Comparison of ENCODE assay signal across 16 cellular contexts in genomic region chr13:29162638-29163037, GRCh38.
DNase-seq lines count a peak whose midpoint lies in the region; ATAC-seq, FAIRE-seq and TF ChIP-seq lines count a peak whose summit lies in the region.
"Had no signal": no experiment of that assay in that cellular context is flagged by ENCODE, and none has a peak within 500 bp of the region (broad histone marks: within the 10 kb centered on the region; RNA-seq: fewer than 3 reads in every experiment).

No MANE protein-coding gene starts in this region.

- peaks cover 8% of the 10 kb centered on the region for H3K27me3 ChIP-seq in BE2C
- H3K27me3 ChIP-seq in astrocyte (ENCODE audit: insufficient read depth, low read length): no peaks in the 10 kb centered on the region
- H3K27me3 ChIP-seq in mesendoderm (ENCODE audit: insufficient read depth, low read length, poor library complexity): no peaks in the 10 kb centered on the region
- no peaks in the 10 kb centered on the region for H3K27me3 ChIP-seq in suprapubic skin
- H3K27me3 ChIP-seq: BLaER1, uterus had no signal

- H2AK5ac ChIP-seq in mesendoderm (ENCODE audit: low read length): no peak overlapping the region

- H4K8ac ChIP-seq in mesendoderm (ENCODE audit: low read depth, low read length): no peak overlapping the region

- H2BK5ac ChIP-seq in mesendoderm (ENCODE audit: low read length): no peak overlapping the region

- H3K27ac ChIP-seq in astrocyte (ENCODE audit: low read depth, low read length) (no peak overlapping the region), mesendoderm (ENCODE audit: low read depth, low read length) (no peak overlapping the region), suprapubic skin (no peak overlapping the region)
- H3K27ac ChIP-seq: BLaER1, uterus had no signal

- no peak for TF ChIP-seq CTCF in BE2C (IDR thresholded peaks at IDR 0.05; ENCODE audit: low read depth, low read length)
- no peak for TF ChIP-seq CTCF in astrocyte (IDR thresholded peaks at IDR 0.05; ENCODE audit: insufficient read depth, low read depth, low read length)
- TF ChIP-seq CTCF in suprapubic skin (IDR thresholded peaks at IDR 0.05): no peak
- TF ChIP-seq CTCF in GM20000 (IDR thresholded peaks at IDR 0.05; ENCODE audit: extremely low read depth, missing control alignments): no peak

- no peak overlapping the region for H2BK15ac ChIP-seq in mesendoderm (replicated peaks; ENCODE audit: low read depth)

- H3K18ac ChIP-seq in mesendoderm (ENCODE audit: low read length): no peak overlapping the region

- no peaks in the 10 kb centered on the region for H3K79me1 ChIP-seq in mesendoderm (ENCODE audit: low read length)

- no peaks in the 10 kb centered on the region for H4K20me1 ChIP-seq in astrocyte (ENCODE audit: insufficient read depth, low read length)
- H4K20me1 ChIP-seq: BLaER1 had no signal

- H3K4ac ChIP-seq in mesendoderm (ENCODE audit: low read depth, low read length): no peak overlapping the region

- no peaks in the 10 kb centered on the region for H3K9me3 ChIP-seq in BE2C
- H3K9me3 ChIP-seq in astrocyte (ENCODE audit: insufficient read depth, low read depth, low read length): no peaks in the 10 kb centered on the region
- H3K9me3 ChIP-seq in suprapubic skin: no peaks in the 10 kb centered on the region
- H3K9me3 ChIP-seq: BLaER1, uterus had no signal

- H2BK120ac ChIP-seq in mesendoderm (ENCODE audit: low read depth, low read length): no peak overlapping the region

- no peaks in the 10 kb centered on the region for H3K9me3 Mint-ChIP-seq in astrocyte (ENCODE audit: unreplicated experiment)
- H3K9me3 Mint-ChIP-seq: activated CD4-positive, alpha-beta memory T cell treated with anti-CD3 and anti-CD28 coated beads, Interleukin-2, amount 10 ng/mL, durations not matched to agents 7 days and 5 days had no signal

- H3K36me3 ChIP-seq in BE2C (no peaks in the 10 kb centered on the region; the same call in 1 of the 2 replicates), astrocyte (ENCODE audit: insufficient read depth, low read length) (no peaks in the 10 kb centered on the region), mesendoderm (ENCODE audit: control insufficient read depth, insufficient read depth, low read length) (no peaks in the 10 kb centered on the region), suprapubic skin (no peaks in the 10 kb centered on the region)
- H3K36me3 ChIP-seq: BLaER1, uterus had no signal

- H3K9ac ChIP-seq in astrocyte (ENCODE audit: low read length) (no peak overlapping the region), mesendoderm (ENCODE audit: low read length) (no peak overlapping the region)
- H3K9ac ChIP-seq: BLaER1 had no signal

- no peak overlapping the region for H2AFZ ChIP-seq in astrocyte (ENCODE audit: low read depth, low read length)

- no peak overlapping the region for H3K56ac ChIP-seq in mesendoderm (ENCODE audit: low read length)

- DNase-seq in BE2C (peak; percentile 20), HTR-8/SVneo (ENCODE audit: insufficient read length, low spot score) (peak; percentile 4), astrocyte (ENCODE audit: low read depth) (peak; percentile 14), mesendoderm (peak; percentile 79), suprapubic skin (ENCODE audit: low spot score in 2 of 2) (no peak), GM20000 (ENCODE audit: low spot score) (no peak)
- no peak for DNase-seq in activated T-cell treated with anti-CD3 and anti-CD28 coated beads, Interleukin-2, amount 50 U/mL, for 1 hour
- DNase-seq: activated CD4-positive, alpha-beta memory T cell treated with anti-CD3 and anti-CD28 coated beads, Interleukin-2, amount 10 ng/mL, durations not matched to agents 7 days and 5 days; HCEC 1CT; naive thymus-derived CD4-positive, alpha-beta T cell; NCI-H1417; NCI-H524 treated with DMSO at 0.1 percent for 48 hours; stimulated activated CD4-positive, alpha-beta T cell treated with anti-CD3 and anti-CD28 coated beads, Interleukin-2, amount 100 ng/mL, for 48 hours; uterus had no signal

- no peak for FAIRE-seq in HTR-8/SVneo (lab: Jason Lieb, UNC)
- FAIRE-seq in astrocyte (lab: Jason Lieb, UNC): peak; percentile 94

- no peak overlapping the region for H3K4me3 Mint-ChIP-seq in astrocyte (ENCODE audit: unreplicated experiment)
- H3K4me3 Mint-ChIP-seq: activated CD4-positive, alpha-beta memory T cell treated with anti-CD3 and anti-CD28 coated beads, Interleukin-2, amount 10 ng/mL, durations not matched to agents 7 days and 5 days; naive thymus-derived CD4-positive, alpha-beta T cell had no signal

- H3K79me2 ChIP-seq in astrocyte (ENCODE audit: insufficient read depth, low read length) (no peaks in the 10 kb centered on the region), mesendoderm (ENCODE audit: control insufficient read depth, insufficient read depth, low read length) (no peaks in the 10 kb centered on the region)

- H3K4me1 ChIP-seq in BE2C (peaks cover 8% of the 10 kb centered on the region), astrocyte (ENCODE audit: insufficient read depth, low read length) (no peaks in the 10 kb centered on the region), mesendoderm (ENCODE audit: control insufficient read depth, low read depth, low read length) (no peaks in the 10 kb centered on the region), suprapubic skin (no peaks in the 10 kb centered on the region)
- H3K4me1 ChIP-seq: uterus had no signal

- H4K5ac ChIP-seq in mesendoderm (ENCODE audit: low read length): no peak overlapping the region

- ATAC-seq in HG02759 (IDR thresholded peaks at IDR 0.05; ENCODE audit: unreplicated experiment): no peak
- ATAC-seq: naive thymus-derived CD4-positive, alpha-beta T cell had no signal

- no peak for TF ChIP-seq EP300 in suprapubic skin (IDR thresholded peaks at IDR 0.05)

- H3K4me1 Mint-ChIP-seq in astrocyte (ENCODE audit: low read depth, unreplicated experiment): peaks cover 22% of the 10 kb centered on the region

- peaks cover 4% of the 10 kb centered on the region for H3K27me3 Mint-ChIP-seq in astrocyte (ENCODE audit: low read depth, unreplicated experiment)
- H3K27me3 Mint-ChIP-seq: activated CD4-positive, alpha-beta memory T cell treated with anti-CD3 and anti-CD28 coated beads, Interleukin-2, amount 10 ng/mL, durations not matched to agents 7 days and 5 days had no signal

- no peak for TF ChIP-seq POLR2A in suprapubic skin (IDR thresholded peaks at IDR 0.05)

- H3K4me3 ChIP-seq in BE2C (ENCODE audit: low read depth, low read length) (no peak overlapping the region), astrocyte (ENCODE audit: insufficient read depth, low read depth, low read length) (no peak overlapping the region), mesendoderm (ENCODE audit: low read length) (no peak overlapping the region), suprapubic skin (no peak overlapping the region)
- H3K4me3 ChIP-seq: BLaER1, uterus had no signal

- H3K36me3 Mint-ChIP-seq in astrocyte (ENCODE audit: low read depth, unreplicated experiment): no peaks in the 10 kb centered on the region
- H3K36me3 Mint-ChIP-seq: naive thymus-derived CD4-positive, alpha-beta T cell had no signal

- peak overlapping the region; percentile 38 for H3K27ac Mint-ChIP-seq in astrocyte (ENCODE audit: unreplicated experiment)
- H3K27ac Mint-ChIP-seq: activated CD4-positive, alpha-beta memory T cell treated with anti-CD3 and anti-CD28 coated beads, Interleukin-2, amount 10 ng/mL, durations not matched to agents 7 days and 5 days; naive thymus-derived CD4-positive, alpha-beta T cell had no signal

- H3K4me2 ChIP-seq in astrocyte (ENCODE audit: low read length): no peak overlapping the region
- no peak overlapping the region for H3K4me2 ChIP-seq in mesendoderm (ENCODE audit: low read length)
- H3K4me2 ChIP-seq: BLaER1 had no signal

- no CpG with 5 or more reads among the region's 5 CpGs for WGBS in mesendoderm (ENCODE audit: extremely low coverage, insufficient coverage, low lambda C conversion rate)
- 32% methylated on average over 5 of the region's 5 CpGs for WGBS in suprapubic skin

- H3K23ac ChIP-seq in mesendoderm (ENCODE audit: low read length): no peak overlapping the region

Comparison
In these comparisons a context has a peak if more than half of its experiments do, and no peak if none do; other contexts are left out.
1. DNase-seq: peak in BE2C (single experiment), HTR-8/SVneo (single experiment), astrocyte (single experiment) and mesendoderm (single experiment); none in activated T-cell treated with anti-CD3 and anti-CD28 coated beads, Interleukin-2, amount 50 U/mL, for 1 hour (single experiment), suprapubic skin (0 of 2) and GM20000 (single experiment).